Comparison of ENCODE assay signal across 9 cellular contexts in the genomic region with DNA sequence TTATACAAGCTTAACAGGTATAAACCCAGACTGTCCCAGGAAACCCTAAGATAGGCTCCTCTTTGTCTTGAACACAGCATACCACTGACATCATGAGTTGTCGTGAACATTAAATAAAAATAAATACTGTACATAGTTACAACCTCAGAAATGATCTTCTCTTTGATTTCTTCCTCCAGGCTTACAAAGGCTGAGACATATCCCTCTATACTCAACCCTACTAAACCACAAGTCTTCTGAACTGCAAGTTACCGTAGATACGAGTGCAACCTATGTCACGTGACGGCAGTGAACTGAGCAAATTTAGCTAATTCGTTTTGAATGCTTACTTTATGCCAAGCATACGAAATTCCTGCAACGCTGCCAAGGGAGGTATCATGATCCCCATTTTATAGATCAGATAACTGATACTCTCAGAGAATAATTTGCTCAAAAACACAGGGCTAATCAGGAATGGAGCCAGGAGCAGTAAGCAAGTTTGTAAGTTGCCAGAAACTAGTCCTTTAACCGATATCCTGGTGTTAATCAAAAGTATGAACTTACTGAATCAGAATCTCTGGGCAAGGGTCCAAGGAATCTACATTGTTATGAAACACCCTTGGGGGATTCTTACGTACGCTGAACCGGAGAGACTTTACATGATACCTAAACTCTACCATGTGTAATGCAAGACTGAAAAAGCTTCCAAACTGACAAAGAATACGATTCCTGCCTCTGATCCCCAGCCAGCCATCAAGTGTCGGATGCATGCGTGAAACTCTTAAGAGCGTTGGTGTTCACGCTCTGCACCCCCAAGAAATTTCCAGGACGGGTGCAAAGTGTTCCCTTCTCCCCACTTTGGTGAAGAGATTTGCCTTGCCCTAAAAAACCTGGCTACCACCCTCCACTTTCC.
DNase-seq lines count a peak whose midpoint lies in the region; ATAC-seq and TF ChIP-seq lines count a peak whose summit lies in the region.
"Had no signal": no experiment of that assay in that cellular context is flagged by ENCODE, and none has a peak within 500 bp of the region (broad histone marks: within the 10 kb centered on the region; RNA-seq: fewer than 3 reads in every experiment).

No MANE protein-coding gene starts in this region.

- peak overlapping the region; percentile 70 for H3K4me2 ChIP-seq in GM23248 (ENCODE audit: unreplicated experiment)

- H3K36me3 ChIP-seq in GM23248 (ENCODE audit: low read depth) (no peaks in the 10 kb centered on the region), spleen (no peaks in the 10 kb centered on the region)
- H3K36me3 ChIP-seq: HAP-1 had no signal

- no peak overlapping the region for H2AFZ ChIP-seq in GM23248

- H3K27ac ChIP-seq in GM23248: peak overlapping the region; percentile 86
- peak overlapping the region in 6 of 8 donors; percentile 16 to 95 (median 70) for H3K27ac ChIP-seq in spleen

- H3K79me2 ChIP-seq in GM23248 (ENCODE audit: insufficient read depth): peaks cover 89% of the 10 kb centered on the region

- in situ Hi-C loops in GM23248 (cut with MboI): no loop called here

- peak; percentile 96 for DNase-seq in GM23248
- DNase-seq in T-helper 22 cell (ENCODE audit: low read depth): peak; percentile 60
- DNase-seq in effector CD8-positive, alpha-beta T cell (lab: John Stamatoyannopoulos, UW): peak; percentile 24
- DNase-seq in spleen: no peak
- no peak for DNase-seq in NCI-H524 (lab: John Stamatoyannopoulos, UW)
- DNase-seq in hippocampal formation (lab: John Stamatoyannopoulos, UW): no peak
- no peak for DNase-seq in cortex of kidney (lab: John Stamatoyannopoulos, UW)

- peak overlapping the region; percentile 46 for H3K4me3 ChIP-seq in GM23248
- no peak overlapping the region for H3K4me3 ChIP-seq in spleen
- H3K4me3 ChIP-seq: HAP-1 had no signal

- H3K4me1 ChIP-seq in GM23248 (ENCODE audit: insufficient read depth) (peaks cover 55% of the 10 kb centered on the region), spleen (peaks cover 35 to 100% (median 87%) of the 10 kb centered on the region in 6 donors)
- H3K4me1 ChIP-seq: HAP-1 had no signal

- H4K20me1 ChIP-seq in GM23248 (ENCODE audit: insufficient read depth): peaks cover 11% of the 10 kb centered on the region

- no peak for ATAC-seq in GM21390 (IDR thresholded peaks at IDR 0.05; ENCODE audit: unreplicated experiment)

- H3F3A ChIP-seq in GM23248 (ENCODE audit: insufficient read depth): peaks cover 87% of the 10 kb centered on the region

- no peaks in the 10 kb centered on the region for H3K9me2 ChIP-seq in GM23248 (ENCODE audit: insufficient read depth)

- peak overlapping the region; percentile 76 for H3K9ac ChIP-seq in GM23248

- 10 to 11% methylated on average over 18 of the region's 18 CpGs for WGBS in GM23248 (ENCODE audit: low coverage in 1 of 2, low lambda C conversion rate in 2 of 2, missing lambda C conversion rate in 2 of 2), 2 experiments
- WGBS in spleen, 5 donors: 51 to 61% (median 53%) methylated on average over 18 of the region's 18 CpGs

- intact Hi-C loops in spleen (cut with DNase I; ENCODE audit: low total_unique reads): no loop called here

- TF ChIP-seq CTCF in spleen (IDR thresholded peaks at IDR 0.05 in 8 of 11, conservative IDR thresholded peaks at IDR 0.05 in 3 of 11): no peak

- H3K27me3 ChIP-seq in GM23248 (replicated peaks; ENCODE audit: insufficient read depth) (no peaks in the 10 kb centered on the region), spleen (replicated peaks in 1 of 7) (no peaks in the 10 kb centered on the region)

- TF ChIP-seq POLR2A in spleen (IDR thresholded peaks at IDR 0.05): no peak

- H3K9me3 ChIP-seq in GM23248 (ENCODE audit: low read depth): no peaks in the 10 kb centered on the region
- H3K9me3 ChIP-seq in spleen: no peaks in the 10 kb centered on the region
- H3K9me3 ChIP-seq: HAP-1 had no signal

Comparison
In these comparisons a context has a peak if more than half of its experiments do, and no peak if none do; other contexts are left out.
1. DNase-seq: peak in GM23248 (single experiment), T-helper 22 cell (single experiment) and effector CD8-positive, alpha-beta T cell (single experiment); none in spleen (single experiment), NCI-H524 (0 of 2), hippocampal formation (0 of 2) and cortex of kidney (single experiment).